Comparison of ENCODE assay signal across 8 cellular contexts in the genomic region with DNA sequence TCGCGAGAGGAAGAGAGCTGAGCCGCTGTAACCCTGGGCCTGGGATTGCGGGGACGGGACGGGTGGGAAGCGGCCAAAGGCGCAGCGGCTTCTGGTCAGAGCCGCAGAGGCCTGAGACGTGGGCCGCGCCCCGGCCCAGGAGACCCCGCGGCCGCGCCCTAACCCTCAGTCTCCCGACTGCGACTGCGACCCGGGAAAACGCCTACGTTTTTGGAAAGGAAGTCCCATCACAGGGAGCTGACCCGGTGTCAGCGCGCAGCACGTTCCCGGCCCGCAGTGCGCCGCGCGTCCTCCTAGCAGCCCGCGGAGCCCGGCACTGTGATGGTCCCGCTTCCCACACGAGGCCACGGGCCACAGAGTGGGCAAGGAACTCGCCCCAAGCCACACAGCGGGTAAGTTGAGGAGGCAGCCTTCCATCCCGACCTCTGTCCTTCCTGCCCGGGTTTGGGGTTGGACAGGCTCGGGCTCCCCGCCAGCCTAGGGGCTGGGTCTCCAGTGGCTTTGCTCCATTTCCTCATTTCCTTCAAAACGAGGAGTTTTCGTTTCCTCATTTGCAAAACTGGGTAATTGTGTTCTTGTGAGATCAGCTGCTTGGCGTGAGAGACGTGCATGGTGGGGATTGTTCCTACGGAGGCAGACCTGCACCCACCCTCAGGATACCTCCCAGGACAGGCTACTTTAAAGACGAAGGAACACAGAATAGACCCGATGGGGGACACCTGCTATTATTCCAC. TPM values are rescaled to one million over a fixed set of nuclear protein-coding genes. Genes with fewer than 3 reads are reported as not detected.
DNase-seq lines count a peak whose midpoint lies in the region; ATAC-seq and TF ChIP-seq lines count a peak whose summit lies in the region.

No MANE protein-coding gene starts in this region.

- intact Hi-C loops in colonic mucosa (cut with DNase I): no loop called here
- intact Hi-C loops in upper lobe of right lung (cut with DNase I): no loop called here

- H3K36me3 ChIP-seq in colonic mucosa (no peaks in the 10 kb centered on the region), upper lobe of right lung (no peaks in the 10 kb centered on the region)

- TF ChIP-seq CTCF in colonic mucosa (IDR thresholded peaks at IDR 0.05) (no peak), upper lobe of right lung (IDR thresholded peaks at IDR 0.05) (no peak)

- peak overlapping the region; percentile 36 for H3K27ac ChIP-seq in colonic mucosa
- peak overlapping the region; percentile 71 for H3K27ac ChIP-seq in upper lobe of right lung

- no peaks in the 10 kb centered on the region for H3K36me3 Mint-ChIP-seq in activated T-cell treated with anti-CD3 and anti-CD28 coated beads, Interleukin-2, amount 50 U/mL, for 24 hours (ENCODE audit: low read depth)

- DNase-seq in activated T-cell treated with anti-CD3 and anti-CD28 coated beads, Interleukin-2, amount 50 U/mL, for 24 hours: no peak
- no peak for DNase-seq in activated T-cell treated with anti-CD3 and anti-CD28 coated beads, Interleukin-2, amount 50 U/mL, for 48 hours
- DNase-seq in colonic mucosa (peak; percentile 21), medulla oblongata (ENCODE audit: extremely low spot score) (peak; percentile 80), upper lobe of right lung (peak; percentile 80), NAMALWA (ENCODE audit: low spot score) (no peak), NCI-H69 (lab: John Stamatoyannopoulos, UW) (no peak)

- H3K4me3 ChIP-seq in colonic mucosa (peak overlapping the region; percentile 22), upper lobe of right lung (peak overlapping the region; percentile 50)

- peaks cover 19% of the 10 kb centered on the region for H3K27me3 ChIP-seq in colonic mucosa
- H3K27me3 ChIP-seq in upper lobe of right lung: peaks cover 21% of the 10 kb centered on the region

- peaks cover 83% of the 10 kb centered on the region for H3K27me3 Mint-ChIP-seq in activated T-cell treated with anti-CD3 and anti-CD28 coated beads, Interleukin-2, amount 50 U/mL, for 24 hours

- peak overlapping the region; percentile 42 for H3K4me3 Mint-ChIP-seq in activated T-cell treated with anti-CD3 and anti-CD28 coated beads, Interleukin-2, amount 50 U/mL, for 24 hours

- H3K9me3 ChIP-seq in colonic mucosa: no peaks in the 10 kb centered on the region
- no peaks in the 10 kb centered on the region for H3K9me3 ChIP-seq in upper lobe of right lung

- peaks cover 5% of the 10 kb centered on the region for H3K4me1 Mint-ChIP-seq in activated T-cell treated with anti-CD3 and anti-CD28 coated beads, Interleukin-2, amount 50 U/mL, for 24 hours (ENCODE audit: low read depth)

- H3K27ac Mint-ChIP-seq in activated T-cell treated with anti-CD3 and anti-CD28 coated beads, Interleukin-2, amount 50 U/mL, for 24 hours: no peak overlapping the region

- ATAC-seq in upper lobe of right lung: peak; percentile 89
- no peak for ATAC-seq in HG03520 (IDR thresholded peaks at IDR 0.05; ENCODE audit: unreplicated experiment)

- no peaks in the 10 kb centered on the region for H3K4me1 ChIP-seq in colonic mucosa
- peaks cover 3% of the 10 kb centered on the region for H3K4me1 ChIP-seq in upper lobe of right lung

- H3K9ac ChIP-seq in colonic mucosa (ENCODE audit: low read depth in 2 of 2, low read length in 2 of 2): peak overlapping the region in 1 of 2 donors; percentile 27

- H3K9me3 Mint-ChIP-seq in activated T-cell treated with anti-CD3 and anti-CD28 coated beads, Interleukin-2, amount 50 U/mL, for 24 hours: peaks cover 7% of the 10 kb centered on the region

RNA-seq across cellular contexts. Expression of a gene that starts 1.2 kb away (rescaled TPM):
- total RNA-seq in colonic mucosa (10 to 100 TPM; 12.8 to 43.3 TPM), upper lobe of right lung (322 TPM)

RNA-seq across cellular contexts. Expression of a gene that starts 51.4 kb away (rescaled TPM):
- total RNA-seq in colonic mucosa (10 to 100 TPM; 37.5 to 54.3 TPM), upper lobe of right lung (42.2 TPM)

Comparison
In these comparisons a context has a peak if more than half of its experiments do, and no peak if none do; other contexts are left out.
1. DNase-seq: peak in colonic mucosa (single experiment), medulla oblongata (single experiment) and upper lobe of right lung (single experiment); none in activated T-cell treated with anti-CD3 and anti-CD28 coated beads, Interleukin-2, amount 50 U/mL, for 24 hours (single experiment), activated T-cell treated with anti-CD3 and anti-CD28 coated beads, Interleukin-2, amount 50 U/mL, for 48 hours (0 of 2), NAMALWA (single experiment) and NCI-H69 (single experiment).